ENCODE assay signal across 15 cellular contexts in the genomic region with DNA sequence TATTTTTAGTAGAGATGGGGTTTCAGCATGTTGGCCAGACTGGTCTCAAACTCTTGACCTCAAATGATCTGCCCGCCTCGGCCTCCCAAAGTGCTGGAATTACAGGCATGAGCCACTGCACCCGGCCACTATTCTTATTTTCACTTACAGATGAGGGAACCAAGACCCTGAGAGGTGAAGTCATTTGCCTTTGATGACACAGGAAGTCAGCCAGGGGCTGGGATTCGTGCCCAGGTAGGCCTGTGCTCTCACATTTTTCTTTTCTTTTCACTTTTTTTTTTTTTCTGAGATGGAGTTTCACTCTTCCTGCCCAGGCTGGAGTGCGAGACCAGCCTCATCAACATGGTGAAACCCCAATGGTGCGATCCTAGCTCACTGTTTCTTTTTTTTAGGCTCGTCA. TPM values are rescaled to one million over a fixed set of nuclear protein-coding genes. Genes with fewer than 3 reads are reported as not detected.
A peak's percentile ranks its signal among the peaks of the same experiment; 100 is the strongest.
DNase-seq lines count a peak whose midpoint lies in the region; ATAC-seq, FAIRE-seq and TF ChIP-seq lines count a peak whose summit lies in the region.
"Had no signal": no experiment of that assay in that cellular context is flagged by ENCODE, and none has a peak within 500 bp of the region (broad histone marks: within the 10 kb centered on the region; RNA-seq: fewer than 3 reads in every experiment).

No MANE protein-coding gene starts in this region.

- CTCF ChIA-PET in activated CD4-positive, alpha-beta T cell treated with anti-CD3 and anti-CD28 coated beads, Interleukin-2, amount 10 ng/mL, durations not matched to agents 7 days and 5 days (lab: Charles Lee): interaction anchor here (0.9 to 1.8 kb wide), 2 partner anchors 15 to 38 kb away, joined by 5 read pairs; no protein-coding TSS in a partner anchor
- CTCF ChIA-PET in WTC11 (lab: Charles Lee): interaction anchor here (1.9 kb wide), 1 partner anchor 37 kb away, joined by 7 read pairs; no protein-coding TSS in a partner anchor

- peaks cover 71 to 89% (median 86%) of the 10 kb centered on the region in 4 donors for H3K4me1 ChIP-seq in esophagus muscularis mucosa

- peaks cover 0 to 9% (median 2%) of the 10 kb centered on the region in 4 donors for H3K27me3 ChIP-seq in esophagus muscularis mucosa

- peak; percentile 40 for DNase-seq in activated CD4-positive, alpha-beta T cell treated with anti-CD3 and anti-CD28 coated beads, Interleukin-2, amount 10 ng/mL, durations not matched to agents 7 days and 5 days
- no peak for DNase-seq in activated CD4-positive, alpha-beta T cell treated with anti-CD3 and anti-CD28 coated beads, Interleukin-2, amount 50 U/mL, for 4 hours
- DNase-seq in WTC11 (ENCODE audit: low spot score) (no peak), esophagus muscularis mucosa (ENCODE audit: extremely low spot score) (no peak), T1000 (lab: John Stamatoyannopoulos, UW) (no peak), GM12891 (ENCODE audit: insufficient read length, low spot score) (no peak)
- DNase-seq in stimulated activated naive CD8-positive, alpha-beta T cell treated with anti-CD3 and anti-CD28 coated beads, Interleukin-15, amount 100 ng/mL, for 72 hours: no peak
- no peak for DNase-seq in activated CD4-positive, CD25-positive, alpha-beta regulatory T cell (lab: John Stamatoyannopoulos, UW)
- DNase-seq: GF-D8; retina; stimulated activated CD4-positive, alpha-beta T cell treated with anti-CD3 and anti-CD28 coated beads, Interleukin-2, amount 100 ng/mL, for 48 hours had no signal

- H3K36me3 Mint-ChIP-seq in activated CD4-positive, alpha-beta T cell treated with anti-CD3 and anti-CD28 coated beads, Interleukin-2, amount 10 ng/mL, durations not matched to agents 7 days and 5 days (ENCODE audit: low read depth): no peaks in the 10 kb centered on the region
- H3K36me3 Mint-ChIP-seq in WTC11: peaks cover 4% of the 10 kb centered on the region; the same call in 1 of the 2 replicates
- H3K36me3 Mint-ChIP-seq: natural killer cell treated with Interleukin-12 subunit alpha and Interleukin-12 subunit beta and Interleukin-15 and Interleukin-18, amount 100 ng/mL, for 72 hours had no signal

- intact Hi-C loops in esophagus muscularis mucosa (cut with DNase I): no loop called here

- TF ChIP-seq EP300 in esophagus muscularis mucosa (IDR thresholded peaks at IDR 0.05): no peak

- no peaks in the 10 kb centered on the region for H3K9me3 ChIP-seq in esophagus muscularis mucosa
- H3K9me3 ChIP-seq: A549 had no signal

- no peak for TF ChIP-seq CTCF in WTC11 (IDR thresholded peaks at IDR 0.05)
- no peak for TF ChIP-seq CTCF in esophagus muscularis mucosa (IDR thresholded peaks at IDR 0.05)

- no peaks in the 10 kb centered on the region for H3K9me3 Mint-ChIP-seq in activated CD4-positive, alpha-beta T cell treated with anti-CD3 and anti-CD28 coated beads, Interleukin-2, amount 10 ng/mL, durations not matched to agents 7 days and 5 days
- H3K9me3 Mint-ChIP-seq in WTC11: no peaks in the 10 kb centered on the region
- no peaks in the 10 kb centered on the region for H3K9me3 Mint-ChIP-seq in stimulated activated naive CD8-positive, alpha-beta T cell treated with anti-CD3 and anti-CD28 coated beads, Interleukin-15, amount 100 ng/mL, for 72 hours
- H3K9me3 Mint-ChIP-seq: natural killer cell treated with Interleukin-12 subunit alpha and Interleukin-12 subunit beta and Interleukin-15 and Interleukin-18, amount 100 ng/mL, for 72 hours had no signal

- no peak overlapping the region for H3K4me3 Mint-ChIP-seq in activated CD4-positive, alpha-beta T cell treated with anti-CD3 and anti-CD28 coated beads, Interleukin-2, amount 10 ng/mL, durations not matched to agents 7 days and 5 days
- H3K4me3 Mint-ChIP-seq in WTC11: no peak overlapping the region
- H3K4me3 Mint-ChIP-seq in stimulated activated naive CD8-positive, alpha-beta T cell treated with anti-CD3 and anti-CD28 coated beads, Interleukin-15, amount 100 ng/mL, for 72 hours: peak overlapping the region; percentile 20 to 65
- H3K4me3 Mint-ChIP-seq: natural killer cell treated with Interleukin-12 subunit alpha and Interleukin-12 subunit beta and Interleukin-15 and Interleukin-18, amount 100 ng/mL, for 72 hours had no signal

- TF ChIP-seq POLR2A in esophagus muscularis mucosa (IDR thresholded peaks at IDR 0.05; ENCODE audit: low read depth) (no peak), GM12891 (IDR thresholded peaks at IDR 0.05; ENCODE audit: low read depth, low read length) (no peak)

- ATAC-seq in WTC11: no peak
- peak; percentile 56 for ATAC-seq in stimulated activated naive CD8-positive, alpha-beta T cell treated with anti-CD3 and anti-CD28 coated beads, Interleukin-15, amount 100 ng/mL, for 72 hours
- ATAC-seq: A549; natural killer cell treated with Interleukin-12 subunit alpha and Interleukin-12 subunit beta and Interleukin-15 and Interleukin-18, amount 100 ng/mL, for 72 hours had no signal

- no peaks in the 10 kb centered on the region for H3K27me3 Mint-ChIP-seq in activated CD4-positive, alpha-beta T cell treated with anti-CD3 and anti-CD28 coated beads, Interleukin-2, amount 10 ng/mL, durations not matched to agents 7 days and 5 days
- H3K27me3 Mint-ChIP-seq in WTC11 (ENCODE audit: low read depth): peaks cover 6% of the 10 kb centered on the region
- no peaks in the 10 kb centered on the region for H3K27me3 Mint-ChIP-seq in stimulated activated naive CD8-positive, alpha-beta T cell treated with anti-CD3 and anti-CD28 coated beads, Interleukin-15, amount 100 ng/mL, for 72 hours
- H3K27me3 Mint-ChIP-seq: natural killer cell treated with Interleukin-12 subunit alpha and Interleukin-12 subunit beta and Interleukin-15 and Interleukin-18, amount 100 ng/mL, for 72 hours had no signal

- peaks cover 10% of the 10 kb centered on the region for H3K4me1 Mint-ChIP-seq in activated CD4-positive, alpha-beta T cell treated with anti-CD3 and anti-CD28 coated beads, Interleukin-2, amount 10 ng/mL, durations not matched to agents 7 days and 5 days
- peaks cover 14% of the 10 kb centered on the region for H3K4me1 Mint-ChIP-seq in WTC11
- peaks cover 31% of the 10 kb centered on the region for H3K4me1 Mint-ChIP-seq in stimulated activated naive CD8-positive, alpha-beta T cell treated with anti-CD3 and anti-CD28 coated beads, Interleukin-15, amount 100 ng/mL, for 72 hours

- H3K27ac Mint-ChIP-seq in activated CD4-positive, alpha-beta T cell treated with anti-CD3 and anti-CD28 coated beads, Interleukin-2, amount 10 ng/mL, durations not matched to agents 7 days and 5 days: peak overlapping the region; percentile 76
- H3K27ac Mint-ChIP-seq in WTC11: peak overlapping the region; percentile 97
- peak overlapping the region; percentile 59 to 83 for H3K27ac Mint-ChIP-seq in stimulated activated naive CD8-positive, alpha-beta T cell treated with anti-CD3 and anti-CD28 coated beads, Interleukin-15, amount 100 ng/mL, for 72 hours
- H3K27ac Mint-ChIP-seq: natural killer cell treated with Interleukin-12 subunit alpha and Interleukin-12 subunit beta and Interleukin-15 and Interleukin-18, amount 100 ng/mL, for 72 hours had no signal

- H3K4me3 ChIP-seq in esophagus muscularis mucosa: no peak overlapping the region
- H3K4me3 ChIP-seq: A549 had no signal

- FAIRE-seq in GM12891 (lab: Jason Lieb, UNC): no peak
- FAIRE-seq: A549, bronchial epithelial cell, endothelial cell of umbilical vein had no signal

- H3K27ac ChIP-seq in esophagus muscularis mucosa (replicated peaks in 1 of 4): peak overlapping the region; percentile 3 to 87 (median 63)
- H3K27ac ChIP-seq: A549 had no signal

- H3K36me3 ChIP-seq in esophagus muscularis mucosa: peaks cover 0 to 25% (median 0%) of the 10 kb centered on the region in 4 donors

- POLR2A ChIA-PET in activated CD4-positive, alpha-beta T cell treated with anti-CD3 and anti-CD28 coated beads, Interleukin-2, amount 10 ng/mL, durations not matched to agents 7 days and 5 days (lab: Charles Lee): no interaction called here
- POLR2A ChIA-PET in WTC11 (lab: Charles Lee): interaction anchor here (0.6 kb wide), 1 partner anchor 16 kb away, joined by 4 read pairs; no protein-coding TSS in a partner anchor

- 81% methylated on average over 7 of the region's 7 CpGs for WGBS in esophagus muscularis mucosa

TF ChIP-seq in WTC11, 78 proteins besides CTCF, POLR2A, EP300 and RAD21 (continues in another document):
- no peak for TF ChIP-seq NFE2L1 (CRISPR knock-in tag; IDR thresholded peaks at IDR 0.05)
- TF ChIP-seq FOXK1 (CRISPR knock-in tag; IDR thresholded peaks at IDR 0.05): no peak
- no peak for TF ChIP-seq NFATC4 (CRISPR knock-in tag; IDR thresholded peaks at IDR 0.05)
- TF ChIP-seq TEAD1 (CRISPR knock-in tag; IDR thresholded peaks at IDR 0.05): no peak

TF ChIP-seq in GM12891, 5 proteins besides CTCF, POLR2A, EP300 and RAD21 (continues in another document):
- TF ChIP-seq PAX5 (IDR thresholded peaks at IDR 0.05; ENCODE audit: insufficient read depth, low read length, severe bottlenecking): no peak
- no peak for TF ChIP-seq SPI1 (IDR thresholded peaks at IDR 0.05; ENCODE audit: low read depth, low read length)
- TF ChIP-seq TAF1 (IDR thresholded peaks at IDR 0.05; ENCODE audit: low read depth, low read length): no peak

RNA-seq across cellular contexts. Expression of gene ENG, which starts 22.2 kb away (rescaled TPM):
- total RNA-seq in activated CD4-positive, alpha-beta T cell treated with anti-CD3 and anti-CD28 coated beads, Interleukin-2, amount 10 ng/mL, durations not matched to agents 7 days and 5 days: 10 to 100 TPM; 17.2 to 17.3 TPM
- 3.7 to 4.4 TPM (median 4.2 TPM) in 3 replicates for total RNA-seq in WTC11 (2021)
- 10 to 100 TPM; 36.5 to 91.2 (median 78.3) TPM for total RNA-seq in esophagus muscularis mucosa
- 3.3 TPM for polyA plus RNA-seq in GM12891 (2012; ENCODE audit: low read depth, missing spikeins)

RNA-seq across cellular contexts. Expression of gene FPGS, which starts 29.6 kb away (rescaled TPM):
- total RNA-seq in activated CD4-positive, alpha-beta T cell treated with anti-CD3 and anti-CD28 coated beads, Interleukin-2, amount 10 ng/mL, durations not matched to agents 7 days and 5 days: 10 to 100 TPM; 66.7 to 78.1 TPM
- total RNA-seq in WTC11 (2021) (67.7 to 81.7 TPM (median 69.3 TPM) in 3 replicates), esophagus muscularis mucosa (10 to 100 TPM; 36.1 to 56.3 (median 50.1) TPM)
- 48.1 TPM for polyA plus RNA-seq in GM12891 (2012; ENCODE audit: low read depth, missing spikeins)

RNA-seq across cellular contexts. Expression of gene AK1, which starts 45.2 kb away (rescaled TPM):
- 10 to 100 TPM; 53.7 to 62.3 TPM for total RNA-seq in activated CD4-positive, alpha-beta T cell treated with anti-CD3 and anti-CD28 coated beads, Interleukin-2, amount 10 ng/mL, durations not matched to agents 7 days and 5 days
- total RNA-seq in WTC11 (2021): 27.5 to 34.9 TPM (median 34.4 TPM) in 3 replicates
- total RNA-seq in esophagus muscularis mucosa: 10 to 100 TPM; 37.4 to 75.0 (median 56.0) TPM
- 7.0 TPM for polyA plus RNA-seq in GM12891 (2012; ENCODE audit: low read depth, missing spikeins)

RNA-seq across cellular contexts. Expression of gene CDK9, which starts 46.4 kb away (rescaled TPM):
- 100 to 1,000 TPM in 1 of 2 experiments, 10 to 100 TPM in 1; 99.4 to 110 TPM for total RNA-seq in activated CD4-positive, alpha-beta T cell treated with anti-CD3 and anti-CD28 coated beads, Interleukin-2, amount 10 ng/mL, durations not matched to agents 7 days and 5 days
- total RNA-seq in WTC11 (2021) (106 to 111 TPM (median 107 TPM) in 3 replicates), esophagus muscularis mucosa (10 to 100 TPM; 54.4 to 79.6 (median 71.7) TPM)
- 48.5 TPM for polyA plus RNA-seq in GM12891 (2012; ENCODE audit: low read depth, missing spikeins)

RNA-seq across cellular contexts. Expression of gene SH2D3C, which starts 53.8 kb away (rescaled TPM):
- 10 to 100 TPM; 67.9 to 71.4 TPM for total RNA-seq in activated CD4-positive, alpha-beta T cell treated with anti-CD3 and anti-CD28 coated beads, Interleukin-2, amount 10 ng/mL, durations not matched to agents 7 days and 5 days
- 3.3 to 5.4 TPM (median 3.4 TPM) in 3 replicates for total RNA-seq in WTC11 (2021)
- total RNA-seq in esophagus muscularis mucosa: 10 to 100 TPM in 3 of 4 donors, 1 to 10 TPM in 1; 5.0 to 18.1 (median 14.3) TPM
- 10.6 TPM for polyA plus RNA-seq in GM12891 (2012; ENCODE audit: low read depth, missing spikeins)
- total RNA-seq: bronchial epithelial cell had no signal

Comparison
In these comparisons a context has a peak if more than half of its experiments do, and no peak if none do; other contexts are left out.
1. H3K4me3 Mint-ChIP-seq: peak in stimulated activated naive CD8-positive, alpha-beta T cell treated with anti-CD3 and anti-CD28 coated beads, Interleukin-15, amount 100 ng/mL, for 72 hours (2 of 2); none in activated CD4-positive, alpha-beta T cell treated with anti-CD3 and anti-CD28 coated beads, Interleukin-2, amount 10 ng/mL, durations not matched to agents 7 days and 5 days (single experiment) and WTC11 (single experiment).
2. Peak in every context shown above with its lines, with median percentiles within 50 percentile points of each other: H3K27ac Mint-ChIP-seq.